22 cellular contexts compared by ENCODE assay signal in the genomic region with DNA sequence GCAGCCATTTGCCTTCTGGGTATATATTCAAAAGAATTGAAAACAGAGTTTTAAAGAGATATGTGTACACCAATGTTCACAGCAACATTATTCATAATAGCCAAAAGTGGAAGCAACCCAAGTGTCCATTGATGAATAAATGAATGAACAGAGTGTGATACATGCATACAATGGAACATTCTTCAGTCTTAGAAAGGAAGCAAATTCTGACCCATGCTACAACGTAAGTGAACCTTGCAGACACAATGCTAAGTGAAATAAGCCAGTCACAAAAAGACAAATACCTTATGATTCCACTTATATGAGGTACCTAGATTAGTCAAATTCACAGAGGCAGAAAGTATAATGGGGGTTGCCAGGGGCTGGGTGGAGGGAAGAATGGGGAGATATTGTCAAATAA. TPM values are rescaled to one million over a fixed set of nuclear protein-coding genes. Genes with fewer than 3 reads are reported as not detected.
DNase-seq lines count a peak whose midpoint lies in the region; ATAC-seq, FAIRE-seq and TF ChIP-seq lines count a peak whose summit lies in the region.
"Had no signal": no experiment of that assay in that cellular context is flagged by ENCODE, and none has a peak within 500 bp of the region (broad histone marks: within the 10 kb centered on the region; RNA-seq: fewer than 3 reads in every experiment).

No MANE protein-coding gene starts in this region.

- no peaks in the 10 kb centered on the region for H3K36me3 ChIP-seq in esophagus muscularis mucosa
- no peaks in the 10 kb centered on the region for H3K36me3 ChIP-seq in naive thymus-derived CD4-positive, alpha-beta T cell (ENCODE audit: control insufficient read depth in 2 of 3, insufficient read depth in 3 of 3, low read length in 3 of 3)
- H3K36me3 ChIP-seq: HAP-1 had no signal

- no peak for TF ChIP-seq EP300 in esophagus muscularis mucosa (IDR thresholded peaks at IDR 0.05)

- TF ChIP-seq POLR2A in esophagus muscularis mucosa (IDR thresholded peaks at IDR 0.05; ENCODE audit: low read depth), result no peak

- no peaks in the 10 kb centered on the region for H3K4me1 ChIP-seq in esophagus muscularis mucosa
- H3K4me1 ChIP-seq in naive thymus-derived CD4-positive, alpha-beta T cell (ENCODE audit: control insufficient read depth in 2 of 2, insufficient read depth in 2 of 2, low read length in 2 of 2), result no peaks in the 10 kb centered on the region
- H3K4me1 ChIP-seq: HAP-1 had no signal

- no peaks in the 10 kb centered on the region for H3K9me3 ChIP-seq in esophagus muscularis mucosa
- H3K9me3 ChIP-seq in naive thymus-derived CD4-positive, alpha-beta T cell (ENCODE audit: control insufficient read depth in 2 of 3, low read length in 3 of 3), result no peaks in the 10 kb centered on the region
- H3K9me3 ChIP-seq: Caco-2, HAP-1 had no signal

- POLR2A ChIA-PET in naive thymus-derived CD4-positive, alpha-beta T cell (lab: Charles Lee), result no interaction called here
- POLR2A ChIA-PET in activated CD4-positive, alpha-beta memory T cell treated with anti-CD3 and anti-CD28 coated beads for 36 hours (lab: Charles Lee), result no interaction called here

- H3K4me1 Mint-ChIP-seq in stimulated activated naive CD8-positive, alpha-beta T cell treated with anti-CD3 and anti-CD28 coated beads, Interleukin-15, amount 100 ng/mL, for 72 hours, result no peaks in the 10 kb centered on the region
- peaks cover 0 to 2% (median 0%) of the 10 kb centered on the region in 7 donors for H3K4me1 Mint-ChIP-seq in naive thymus-derived CD4-positive, alpha-beta T cell
- H3K4me1 Mint-ChIP-seq in activated CD4-positive, alpha-beta memory T cell treated with anti-CD3 and anti-CD28 coated beads for 36 hours (ENCODE audit: low read depth), result no peaks in the 10 kb centered on the region
- H3K4me1 Mint-ChIP-seq: CD4-positive, alpha-beta memory T cell had no signal

- H3K27ac Mint-ChIP-seq in stimulated activated naive CD8-positive, alpha-beta T cell treated with anti-CD3 and anti-CD28 coated beads, Interleukin-15, amount 100 ng/mL, for 72 hours, result no peak overlapping the region
- no peak overlapping the region for H3K27ac Mint-ChIP-seq in naive thymus-derived CD4-positive, alpha-beta T cell
- H3K27ac Mint-ChIP-seq in activated CD4-positive, alpha-beta memory T cell treated with anti-CD3 and anti-CD28 coated beads for 36 hours, result no peak overlapping the region
- H3K27ac Mint-ChIP-seq: CD4-positive, alpha-beta memory T cell; GM23338; HFFc6 had no signal

- WGBS in esophagus muscularis mucosa, result 78% methylated on average over 1 of the region's 1 CpG

- H3K9me3 Mint-ChIP-seq in stimulated activated naive CD8-positive, alpha-beta T cell treated with anti-CD3 and anti-CD28 coated beads, Interleukin-15, amount 100 ng/mL, for 72 hours, result no peaks in the 10 kb centered on the region
- no peaks in the 10 kb centered on the region for H3K9me3 Mint-ChIP-seq in naive thymus-derived CD4-positive, alpha-beta T cell
- no peaks in the 10 kb centered on the region for H3K9me3 Mint-ChIP-seq in activated CD4-positive, alpha-beta memory T cell treated with anti-CD3 and anti-CD28 coated beads for 36 hours
- H3K9me3 Mint-ChIP-seq: HFFc6 had no signal

- intact Hi-C loops in esophagus muscularis mucosa (cut with DNase I), result no loop called here
- intact Hi-C loops in naive thymus-derived CD4-positive, alpha-beta T cell (cut with micrococcal nuclease), result no loop called here
- intact Hi-C loops in activated CD4-positive, alpha-beta memory T cell treated with anti-CD3 and anti-CD28 coated beads for 36 hours (cut with micrococcal nuclease), result no loop called here

- H3K27me3 Mint-ChIP-seq in stimulated activated naive CD8-positive, alpha-beta T cell treated with anti-CD3 and anti-CD28 coated beads, Interleukin-15, amount 100 ng/mL, for 72 hours, result peaks cover 7% of the 10 kb centered on the region
- H3K27me3 Mint-ChIP-seq in naive thymus-derived CD4-positive, alpha-beta T cell, result peaks cover 5 to 27% (median 9%) of the 10 kb centered on the region in 5 donors
- H3K27me3 Mint-ChIP-seq in activated CD4-positive, alpha-beta memory T cell treated with anti-CD3 and anti-CD28 coated beads for 36 hours, result peaks cover 2% of the 10 kb centered on the region

- no peaks in the 10 kb centered on the region for H3K27me3 ChIP-seq in esophagus muscularis mucosa
- no peaks in the 10 kb centered on the region for H3K27me3 ChIP-seq in naive thymus-derived CD4-positive, alpha-beta T cell (ENCODE audit: control insufficient read depth in 2 of 2, insufficient read depth in 2 of 2, low read length in 2 of 2)

- H3K4me3 Mint-ChIP-seq in stimulated activated naive CD8-positive, alpha-beta T cell treated with anti-CD3 and anti-CD28 coated beads, Interleukin-15, amount 100 ng/mL, for 72 hours, result no peak overlapping the region
- H3K4me3 Mint-ChIP-seq in naive thymus-derived CD4-positive, alpha-beta T cell, result no peak overlapping the region
- H3K4me3 Mint-ChIP-seq in activated CD4-positive, alpha-beta memory T cell treated with anti-CD3 and anti-CD28 coated beads for 36 hours, result no peak overlapping the region
- H3K4me3 Mint-ChIP-seq: CD4-positive, alpha-beta memory T cell; GM23338; HFFc6 had no signal

- in situ Hi-C loops in SK-MEL-5 (cut with HindIII; ENCODE audit: low pct_unique_long_range_greater_than_20kb, low sequenced_read_pairs), result no loop called here

- DNase-seq in stimulated activated naive CD8-positive, alpha-beta T cell treated with anti-CD3 and anti-CD28 coated beads, Interleukin-15, amount 100 ng/mL, for 72 hours, result no peak
- DNase-seq in stimulated activated naive CD8-positive, alpha-beta T cell treated with anti-CD3 and anti-CD28 coated beads, Interleukin-15, Interleukin-2, amounts not matched to agents 100 U/mL and 50 U/mL, for 24 hours, result no peak
- DNase-seq in SK-MEL-5 (ENCODE audit: low read depth, low spot score) (peak; percentile 38), esophagus muscularis mucosa (ENCODE audit: extremely low spot score) (peak; percentile 60), urothelium cell line (ENCODE audit: low spot score) (no peak), Ammon's horn (ENCODE audit: low spot score) (no peak)
- no peak for DNase-seq in naive thymus-derived CD4-positive, alpha-beta T cell
- no peak for DNase-seq in activated CD4-positive, alpha-beta memory T cell treated with anti-CD3 and anti-CD28 coated beads for 36 hours
- DNase-seq: ACHN; AML-193; C1 segment of cervical spinal cord; CD4-positive, alpha-beta memory T cell; DMS153; DND-41; HFFc6 had no signal

- H3K36me3 Mint-ChIP-seq in naive thymus-derived CD4-positive, alpha-beta T cell, result no peaks in the 10 kb centered on the region
- H3K36me3 Mint-ChIP-seq in activated CD4-positive, alpha-beta memory T cell treated with anti-CD3 and anti-CD28 coated beads for 36 hours, result no peaks in the 10 kb centered on the region
- H3K36me3 Mint-ChIP-seq: CD4-positive, alpha-beta memory T cell had no signal

- peak; percentile 42 for ATAC-seq in stimulated activated naive CD8-positive, alpha-beta T cell treated with anti-CD3 and anti-CD28 coated beads, Interleukin-15, amount 100 ng/mL, for 72 hours
- ATAC-seq in stimulated activated naive CD8-positive, alpha-beta T cell treated with anti-CD3 and anti-CD28 coated beads, Interleukin-15, Interleukin-2, amounts not matched to agents 100 U/mL and 50 U/mL, for 24 hours, result no peak
- no peak for ATAC-seq in naive thymus-derived CD4-positive, alpha-beta T cell

- no peak overlapping the region for H3K4me3 ChIP-seq in esophagus muscularis mucosa
- H3K4me3 ChIP-seq in naive thymus-derived CD4-positive, alpha-beta T cell (ENCODE audit: low read length), result no peak overlapping the region
- H3K4me3 ChIP-seq: GM23338, HAP-1 had no signal

- FAIRE-seq in urothelium cell line (lab: Jason Lieb, UNC), result peak; percentile 58
- FAIRE-seq: A204.1, G401.6 had no signal

- CTCF ChIA-PET in naive thymus-derived CD4-positive, alpha-beta T cell (lab: Charles Lee), result no interaction called here
- CTCF ChIA-PET in activated CD4-positive, alpha-beta memory T cell treated with anti-CD3 and anti-CD28 coated beads for 36 hours (lab: Charles Lee), result no interaction called here

- H3K27ac ChIP-seq in esophagus muscularis mucosa (replicated peaks in 1 of 4), result no peak overlapping the region
- no peak overlapping the region for H3K27ac ChIP-seq in naive thymus-derived CD4-positive, alpha-beta T cell (ENCODE audit: low read depth, low read length)
- H3K27ac ChIP-seq: 22Rv1 had no signal

- no peak for TF ChIP-seq CTCF in esophagus muscularis mucosa (IDR thresholded peaks at IDR 0.05)

RNA-seq across cellular contexts. Expression of a gene that starts 34.6 kb away (rescaled TPM):
- total RNA-seq in SK-MEL-5 (2014; rRNA removed; shearing (Covaris generic)), result 129 and 134 TPM in 2 replicates
- polyA plus RNA-seq in SK-MEL-5 (2015; cell fraction: cytosol; rRNA removed), result 248 and 336 TPM in 2 replicates
- polyA plus RNA-seq in SK-MEL-5 (2015; cell fraction: nucleus; rRNA removed), result 132 and 156 TPM in 2 replicates
- 100 to 1,000 TPM; 121 to 140 (median 130) TPM for total RNA-seq in esophagus muscularis mucosa
- 100 to 1,000 TPM; 135 to 262 (median 203) TPM for total RNA-seq in naive thymus-derived CD4-positive, alpha-beta T cell
- polyA plus RNA-seq in naive thymus-derived CD4-positive, alpha-beta T cell, result 100 to 1,000 TPM; 464 to 552 TPM
- total RNA-seq in activated CD4-positive, alpha-beta memory T cell treated with anti-CD3 and anti-CD28 coated beads for 36 hours, result 100 to 1,000 TPM; 280 to 284 TPM

RNA-seq across cellular contexts. Expression of a gene that starts 40.5 kb away (rescaled TPM):
- total RNA-seq in SK-MEL-5 (2014; rRNA removed; shearing (Covaris generic)), result 10.7 and 10.9 TPM in 2 replicates
- 10.6 and 15.3 TPM in 2 replicates for polyA plus RNA-seq in SK-MEL-5 (2015; cell fraction: cytosol; rRNA removed)
- 4.5 and 5.9 TPM in 2 replicates for polyA plus RNA-seq in SK-MEL-5 (2015; cell fraction: nucleus; rRNA removed)
- 1 to 10 TPM; 1.2 to 2.6 (median 1.9) TPM for total RNA-seq in esophagus muscularis mucosa
- total RNA-seq in naive thymus-derived CD4-positive, alpha-beta T cell, result not detected
- polyA plus RNA-seq in naive thymus-derived CD4-positive, alpha-beta T cell, result not detected
- not detected for total RNA-seq in activated CD4-positive, alpha-beta memory T cell treated with anti-CD3 and anti-CD28 coated beads for 36 hours
- total RNA-seq: CD4-positive, alpha-beta memory T cell; HFFc6 had no signal
- polyA plus RNA-seq: BJ; CD4-positive, alpha-beta memory T cell had no signal

RNA-seq across cellular contexts. Expression of a gene that starts 59.0 kb away (rescaled TPM):
- 13.3 and 17.1 TPM in 2 replicates for total RNA-seq in SK-MEL-5 (2014; rRNA removed; shearing (Covaris generic))
- 33.7 and 59.5 TPM in 2 replicates for polyA plus RNA-seq in SK-MEL-5 (2015; cell fraction: cytosol; rRNA removed)
- polyA plus RNA-seq in SK-MEL-5 (2015; cell fraction: nucleus; rRNA removed), result 1,242 and 1,458 TPM in 2 replicates
- 1 to 10 TPM; 2.0 to 5.9 (median 2.9) TPM for total RNA-seq in esophagus muscularis mucosa
- total RNA-seq in naive thymus-derived CD4-positive, alpha-beta T cell, result 10 to 100 TPM; 34.0 to 71.7 (median 59.0) TPM
- polyA plus RNA-seq in naive thymus-derived CD4-positive, alpha-beta T cell, result 1 to 10 TPM; 1.3 to 1.8 TPM
- total RNA-seq in activated CD4-positive, alpha-beta memory T cell treated with anti-CD3 and anti-CD28 coated beads for 36 hours, result 10 to 100 TPM; 61.5 to 70.7 TPM

Comparison
In these comparisons a context has a peak if more than half of its experiments do, and no peak if none do; other contexts are left out.
1. DNase-seq: peak in SK-MEL-5 (single experiment) and esophagus muscularis mucosa (single experiment); none in stimulated activated naive CD8-positive, alpha-beta T cell treated with anti-CD3 and anti-CD28 coated beads, Interleukin-15, amount 100 ng/mL, for 72 hours (0 of 2), stimulated activated naive CD8-positive, alpha-beta T cell treated with anti-CD3 and anti-CD28 coated beads, Interleukin-15, Interleukin-2, amounts not matched to agents 100 U/mL and 50 U/mL, for 24 hours (single experiment), urothelium cell line (single experiment), naive thymus-derived CD4-positive, alpha-beta T cell (0 of 9), activated CD4-positive, alpha-beta memory T cell treated with anti-CD3 and anti-CD28 coated beads for 36 hours (single experiment) and Ammon's horn (single experiment).